Comparison of ENCODE assay signal across 15 cellular contexts in genomic region chr15:67480741-67481140, GRCh38. TPM values are rescaled to one million over a fixed set of nuclear protein-coding genes. Genes with fewer than 3 reads are reported as not detected.
DNase-seq lines count a peak whose midpoint lies in the region; TF ChIP-seq lines count a peak whose summit lies in the region.
"Had no signal": no experiment of that assay in that cellular context is flagged by ENCODE, and none has a peak within 500 bp of the region (broad histone marks: within the 10 kb centered on the region; RNA-seq: fewer than 3 reads in every experiment).

No MANE protein-coding gene starts in this region.

- H2BK12ac ChIP-seq in mesenchymal stem cell (ENCODE audit: low read length in 2 of 2), result no peak overlapping the region

- H3K4ac ChIP-seq in mesenchymal stem cell (ENCODE audit: low read depth in 1 of 2, low read length in 2 of 2), result no peak overlapping the region

- H2AK5ac ChIP-seq in mesenchymal stem cell (ENCODE audit: low read length, severe bottlenecking), result no peak overlapping the region

- no peak overlapping the region for H3K4me3 ChIP-seq in AG10803 (ENCODE audit: low read length)
- peak overlapping the region; percentile 45 for H3K4me3 ChIP-seq in adipocyte (ENCODE audit: low read length)
- H3K4me3 ChIP-seq in mesenchymal stem cell (ENCODE audit: insufficient read depth in 1 of 2, low read depth in 1 of 2, low read length in 2 of 2), result peak overlapping the region in 1 of 2 experiments; percentile 72

- H3K18ac ChIP-seq in mesenchymal stem cell (ENCODE audit: low read depth in 1 of 2, low read length in 2 of 2), result no peak overlapping the region

- peaks cover 4% of the 10 kb centered on the region for H3K36me3 ChIP-seq in adipocyte (ENCODE audit: control insufficient read depth, insufficient read depth, low read length, severe bottlenecking)
- H3K36me3 ChIP-seq in mesenchymal stem cell (ENCODE audit: control insufficient read depth in 1 of 2, insufficient read depth in 2 of 2, low read depth in 1 of 2, low read length in 2 of 2), result no peaks in the 10 kb centered on the region

- no peak overlapping the region for H2BK15ac ChIP-seq in mesenchymal stem cell (ENCODE audit: low read depth, poor library complexity, severe bottlenecking)

- H4K8ac ChIP-seq in mesenchymal stem cell (ENCODE audit: low read length), result no peak overlapping the region

- no peak overlapping the region for H3K14ac ChIP-seq in mesenchymal stem cell (ENCODE audit: low read length in 2 of 2)

- H3K9ac ChIP-seq in adipocyte (ENCODE audit: low read length) (no peak overlapping the region), mesenchymal stem cell (ENCODE audit: low read length) (peak overlapping the region; percentile 82)

- H3K79me1 ChIP-seq in mesenchymal stem cell (replicated peaks; ENCODE audit: low read length, poor library complexity, severe bottlenecking), result no peaks in the 10 kb centered on the region

- peaks cover 7% of the 10 kb centered on the region for H3K9me3 ChIP-seq in adipocyte (ENCODE audit: control insufficient read depth, low read length)
- H3K9me3 ChIP-seq in mesenchymal stem cell (ENCODE audit: control insufficient read depth, low read length), result peaks cover 8% of the 10 kb centered on the region

- peak; percentile 53 for DNase-seq in AG10803 (ENCODE audit: low read depth)
- DNase-seq in GM03348 (ENCODE audit: low spot score), result peak; percentile 24
- DNase-seq in adipocyte (ENCODE audit: low read depth), result no peak
- DNase-seq in mesenchymal stem cell, result no peak
- no peak for DNase-seq in 8988T
- DNase-seq in NCI-H1092 (lab: John Stamatoyannopoulos, UW), result no peak
- DNase-seq in dedifferentiated amniotic fluid mesenchymal stem cell (ENCODE audit: extremely low spot score), result no peak
- DNase-seq: CD8-positive, alpha-beta T cell; COR-L47; DMS153; DMS79 treated with DMSO at 0.1 percent for 48 hours; GDM1; KG1 had no signal

- H3K27ac ChIP-seq in mesenchymal stem cell (ENCODE audit: low read length, poor library complexity, severe bottlenecking), result no peak overlapping the region
- H3K27ac ChIP-seq: 22Rv1, C4-2B had no signal

- 83% methylated on average over 1 of the region's 1 CpG for WGBS in mesenchymal stem cell

- H3K27me3 ChIP-seq in adipocyte (replicated peaks; ENCODE audit: control insufficient read depth, insufficient read depth, low read length), result no peaks in the 10 kb centered on the region
- no peaks in the 10 kb centered on the region for H3K27me3 ChIP-seq in mesenchymal stem cell (ENCODE audit: control insufficient read depth in 1 of 2, insufficient read depth in 1 of 2, low read length in 2 of 2)

- H2BK5ac ChIP-seq in mesenchymal stem cell (ENCODE audit: low read depth, low read length, poor library complexity, severe bottlenecking), result no peak overlapping the region

- no peak overlapping the region for H2BK120ac ChIP-seq in mesenchymal stem cell (ENCODE audit: low read depth, low read length)

- no peak overlapping the region for H4K91ac ChIP-seq in mesenchymal stem cell (ENCODE audit: low read length)

- peaks cover 24% of the 10 kb centered on the region for H3K4me1 ChIP-seq in adipocyte (ENCODE audit: control insufficient read depth, insufficient read depth, low read length)
- H3K4me1 ChIP-seq in mesenchymal stem cell (ENCODE audit: control insufficient read depth, insufficient read depth, low read depth, low read length), result no peaks in the 10 kb centered on the region

- no peak overlapping the region for H3K23ac ChIP-seq in mesenchymal stem cell (ENCODE audit: low read length in 2 of 2)

- H2AFZ ChIP-seq in mesenchymal stem cell (ENCODE audit: low read depth, low read length), result no peak overlapping the region

- H3K4me2 ChIP-seq in mesenchymal stem cell (ENCODE audit: low read length, poor library complexity, severe bottlenecking), result no peak overlapping the region

- TF ChIP-seq CTCF in AG10803 (conservative IDR thresholded peaks at IDR 0.05; ENCODE audit: low read length), result no peak

RNA-seq across cellular contexts. Expression of gene C15orf61, which starts 40.2 kb away (rescaled TPM):
- polyA plus RNA-seq in mesenchymal stem cell (2013, experiment 1 of 2), result 3.9 TPM
- polyA plus RNA-seq in mesenchymal stem cell (2013, experiment 2 of 2), result 4.9 TPM

Comparison
In these comparisons a context has a peak if more than half of its experiments do, and no peak if none do; other contexts are left out.
1. DNase-seq: peak in AG10803 (single experiment) and GM03348 (single experiment); none in adipocyte (single experiment), mesenchymal stem cell (single experiment), 8988T (single experiment), NCI-H1092 (single experiment) and dedifferentiated amniotic fluid mesenchymal stem cell (single experiment).